ENCODE assay signal across 8 cellular contexts in the genomic region with DNA sequence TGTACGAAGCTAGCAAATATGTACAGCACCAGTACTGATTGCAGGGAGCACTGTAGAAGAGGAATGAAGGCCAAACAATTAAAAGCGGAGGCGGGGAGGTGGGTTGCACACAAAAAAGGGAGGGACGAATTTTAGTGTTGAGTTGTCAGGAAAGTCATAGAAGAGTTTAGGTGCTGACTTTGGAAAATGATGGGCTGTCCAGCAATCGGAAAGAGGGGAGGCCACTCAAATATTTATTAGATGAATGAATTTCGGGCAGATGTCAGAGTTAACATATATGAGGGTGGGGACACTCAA. TPM values are rescaled to one million over a fixed set of nuclear protein-coding genes. Genes with fewer than 3 reads are reported as not detected.
DNase-seq lines count a peak whose midpoint lies in the region; ATAC-seq and TF ChIP-seq lines count a peak whose summit lies in the region.

No MANE protein-coding gene starts in this region.

- H2AFZ ChIP-seq in trophoblast cell (ENCODE audit: insufficient read depth, low read length, poor library complexity), result peak overlapping the region; percentile 13

- 47 to 59% methylated on average over 6 of the region's 6 CpGs for whole genome bisulfite sequencing in esophagus squamous epithelium, 2 donors
- WGBS in trophoblast cell (ENCODE audit: extremely low coverage, insufficient coverage, insufficient read length), result no CpG with 5 or more reads among the region's 6 CpGs

- peak overlapping the region; percentile 7 for H2AK5ac ChIP-seq in trophoblast cell (ENCODE audit: low read length)

- TF ChIP-seq CTCF in DOHH2 (IDR thresholded peaks at IDR 0.05; ENCODE audit: low read depth, low read length, poor library complexity, severe bottlenecking) (no peak), esophagus squamous epithelium (IDR thresholded peaks at IDR 0.05) (no peak)

- H2BK120ac ChIP-seq in trophoblast cell (ENCODE audit: insufficient read depth, low read length, poor library complexity), result peak overlapping the region; percentile 3

- H2BK12ac ChIP-seq in trophoblast cell (ENCODE audit: low read length), result no peak overlapping the region

- ATAC-seq in HG02870 (IDR thresholded peaks at IDR 0.05; ENCODE audit: unreplicated experiment) (no peak), GM21529 (IDR thresholded peaks at IDR 0.05; ENCODE audit: unreplicated experiment) (no peak)

- H3K79me2 ChIP-seq in DOHH2 (ENCODE audit: control insufficient read depth, low read length) (peaks cover 58% of the 10 kb centered on the region), trophoblast cell (ENCODE audit: control insufficient read depth, insufficient read depth, low read length, poor library complexity) (peaks cover 12% of the 10 kb centered on the region)

- peak overlapping the region; percentile 45; the same call in 1 of the 2 replicates for H3K27ac ChIP-seq in DOHH2 (ENCODE audit: low read depth, low read length)
- H3K27ac ChIP-seq in SK-N-MC, result peak overlapping the region; percentile 81
- peak overlapping the region; percentile 91 to 98 (median 95) for H3K27ac ChIP-seq in esophagus squamous epithelium
- peak overlapping the region; percentile 50 for H3K27ac ChIP-seq in trophoblast cell (ENCODE audit: low read depth, low read length)

- H3K9ac ChIP-seq in SK-N-MC (ENCODE audit: insufficient read length) (peak overlapping the region; percentile 93), trophoblast cell (ENCODE audit: low read length) (no peak overlapping the region)

- H3F3A ChIP-seq in DOHH2 (ENCODE audit: control insufficient read depth, insufficient read depth), result no peaks in the 10 kb centered on the region

- peak overlapping the region; percentile 16 for H4K12ac ChIP-seq in trophoblast cell (ENCODE audit: low read depth, low read length)

- no peaks in the 10 kb centered on the region for H3K9me2 ChIP-seq in DOHH2 (replicated peaks; ENCODE audit: control insufficient read depth, low read length)

- H4K8ac ChIP-seq in trophoblast cell (ENCODE audit: low read depth, low read length), result peak overlapping the region; percentile 18

- H3K27me3 ChIP-seq in DOHH2 (ENCODE audit: control insufficient read depth, low read length) (no peaks in the 10 kb centered on the region), esophagus squamous epithelium (no peaks in the 10 kb centered on the region), trophoblast cell (ENCODE audit: insufficient read depth, low read length) (no peaks in the 10 kb centered on the region)

- H3K23ac ChIP-seq in trophoblast cell (ENCODE audit: low read length), result no peak overlapping the region

- H3K79me1 ChIP-seq in trophoblast cell (ENCODE audit: low read length), result peaks cover 12% of the 10 kb centered on the region

- H3K18ac ChIP-seq in trophoblast cell (ENCODE audit: low read length), result peak overlapping the region; percentile 8

- H3K36me3 ChIP-seq in DOHH2 (ENCODE audit: control insufficient read depth, low read length) (peaks cover 17% of the 10 kb centered on the region), SK-N-MC (ENCODE audit: insufficient read depth, low read length) (peaks cover 14% of the 10 kb centered on the region; the same call in 1 of the 2 replicates), esophagus squamous epithelium (peaks cover 0 to 6% (median 0%) of the 10 kb centered on the region in 3 donors), trophoblast cell (ENCODE audit: control insufficient read depth in 1 of 2, insufficient read depth in 2 of 2, low read length in 2 of 2) (peaks cover 3 to 6% of the 10 kb centered on the region in 2 experiments)

- intact Hi-C loops in esophagus squamous epithelium (cut with DNase I), result loop anchor here (10.0 kb wide), 1 partner anchor 60 kb away; the partner anchor contains the start of gene CTH

- no peak overlapping the region for H2BK5ac ChIP-seq in trophoblast cell (ENCODE audit: low read depth, low read length, poor library complexity)

- peak overlapping the region; percentile 8 for H3K14ac ChIP-seq in trophoblast cell (ENCODE audit: low read length)

- peak overlapping the region; percentile 17 for H4K91ac ChIP-seq in trophoblast cell (ENCODE audit: low read depth, low read length)

- H3K4me3 ChIP-seq in DOHH2 (ENCODE audit: low read length) (peak overlapping the region; percentile 80), SK-N-MC (peak overlapping the region; percentile 79), esophagus squamous epithelium (peak overlapping the region; percentile 72 to 94 (median 80)), trophoblast cell (ENCODE audit: low read depth, low read length) (peak overlapping the region; percentile 99)

- peaks cover 23% of the 10 kb centered on the region for H3K4me1 ChIP-seq in DOHH2 (ENCODE audit: control insufficient read depth, low read length)
- peaks cover 7 to 53% (median 26%) of the 10 kb centered on the region in 3 donors for H3K4me1 ChIP-seq in esophagus squamous epithelium
- H3K4me1 ChIP-seq in trophoblast cell (ENCODE audit: control insufficient read depth in 1 of 2, insufficient read depth in 2 of 2, low read length in 2 of 2), result no peaks in the 10 kb centered on the region

- no peak for TF ChIP-seq POLR2A in esophagus squamous epithelium (IDR thresholded peaks at IDR 0.05)

- H3K4me2 ChIP-seq in DOHH2 (ENCODE audit: low read length), result peak overlapping the region; percentile 88
- peak overlapping the region; percentile 98 for H3K4me2 ChIP-seq in trophoblast cell (ENCODE audit: low read length)

- H3K9me3 ChIP-seq in DOHH2 (ENCODE audit: control insufficient read depth, insufficient read depth, low read length) (no peaks in the 10 kb centered on the region), SK-N-MC (ENCODE audit: low read depth, low read length) (no peaks in the 10 kb centered on the region), esophagus squamous epithelium (no peaks in the 10 kb centered on the region), trophoblast cell (ENCODE audit: insufficient read depth, low read depth, low read length) (no peaks in the 10 kb centered on the region)

- DNase-seq in SK-N-MC (ENCODE audit: low read depth, low spot score) (no peak), esophagus squamous epithelium (lab: John Stamatoyannopoulos, UW) (no peak), trophoblast cell (no peak), NCI-H748 treated with DMSO at 0.1 percent for 48 hours (lab: John Stamatoyannopoulos, UW) (no peak)
- no peak for DNase-seq in activated CD4-positive, alpha-beta T cell treated with anti-CD3 and anti-CD28 coated beads for 48 hours

- peaks cover 3% of the 10 kb centered on the region; the same call in 1 of the 2 replicates for H4K20me1 ChIP-seq in DOHH2 (ENCODE audit: control insufficient read depth, insufficient read depth, low read depth, low read length)

- peak overlapping the region; percentile 0 for H3K4ac ChIP-seq in trophoblast cell (ENCODE audit: low read depth, low read length)

RNA-seq across cellular contexts. Expression of gene ANKRD13C, which starts 0.5 kb away (rescaled TPM):
- 10 to 100 TPM; 17.2 to 23.3 (median 17.4) TPM for total RNA-seq in esophagus squamous epithelium
- polyA plus RNA-seq in trophoblast cell (2013), result 19.2 and 19.5 TPM in 2 replicates

RNA-seq across cellular contexts. Expression of gene CTH, which starts 56.0 kb away (rescaled TPM):
- 1 to 10 TPM in 3 of 4 donors, under 1 TPM in 1; 0.41 to 3.2 (median 1.1) TPM for total RNA-seq in esophagus squamous epithelium
- 10.7 TPM in 2 replicates for polyA plus RNA-seq in trophoblast cell (2013)

Comparison
In these comparisons a context has a peak if more than half of its experiments do, and no peak if none do; other contexts are left out.
1. H3K27ac ChIP-seq: peak in every context shown above with its lines; median percentile 95 in esophagus squamous epithelium; 81 in SK-N-MC; 50 in trophoblast cell; 45 in DOHH2.